ENCODE assay signal across 8 cellular contexts in the genomic region with DNA sequence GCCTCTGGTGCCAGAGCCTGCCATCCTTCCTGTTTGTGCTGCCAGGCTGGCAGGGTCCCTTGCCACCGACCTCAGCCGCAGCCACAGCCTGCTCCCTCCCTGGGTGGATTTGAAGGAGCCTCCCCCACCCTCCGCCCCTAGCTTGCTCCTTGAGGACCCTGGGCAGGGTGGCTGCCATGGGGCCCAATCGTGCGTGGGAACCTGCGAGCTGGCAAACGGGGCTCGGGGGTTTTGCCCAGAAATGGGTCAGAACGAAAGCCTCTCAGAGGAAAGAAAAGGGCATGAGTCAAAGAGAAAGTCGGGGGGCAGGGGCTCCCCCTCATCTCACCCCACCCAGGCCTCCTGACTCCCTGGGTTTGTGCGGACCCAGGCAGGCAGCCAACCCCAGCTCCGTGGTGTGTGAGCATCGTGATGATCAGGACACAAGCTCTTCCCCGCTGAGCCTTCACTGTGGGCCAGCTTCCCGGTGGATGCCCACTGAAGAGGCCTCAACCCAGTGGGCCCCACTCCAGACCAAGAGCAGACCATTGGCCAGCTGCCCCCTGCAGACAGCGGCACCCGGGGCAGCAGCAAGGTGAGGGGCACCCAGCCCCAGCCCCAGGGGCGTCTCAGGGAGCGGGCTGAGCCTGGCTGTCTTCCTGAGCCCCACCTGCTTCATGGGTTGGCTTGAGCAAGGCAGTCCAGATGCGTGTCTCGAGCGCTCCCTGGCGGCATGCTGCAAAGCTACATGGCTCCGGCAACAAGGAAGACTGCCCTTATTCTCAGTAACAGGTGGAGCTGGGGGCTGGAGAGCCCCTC. TPM values are rescaled to one million over a fixed set of nuclear protein-coding genes. Genes with fewer than 3 reads are reported as not detected.
DNase-seq lines count a peak whose midpoint lies in the region; ATAC-seq, FAIRE-seq and TF ChIP-seq lines count a peak whose summit lies in the region.

No MANE protein-coding gene starts in this region.

- peak; percentile 96 for TF ChIP-seq CTCF in A673 (conservative IDR thresholded peaks at IDR 0.05; ENCODE audit: low read depth, low read length)

- H3K27ac Mint-ChIP-seq in activated T-cell treated with anti-CD3 and anti-CD28 coated beads, Interleukin-2, amount 50 U/mL, for 24 hours = peak overlapping the region; percentile 89
- peak overlapping the region; percentile 19 to 88 (median 74) for H3K27ac Mint-ChIP-seq in naive thymus-derived CD8-positive, alpha-beta T cell

- ATAC-seq in GM18867 (IDR thresholded peaks at IDR 0.05; ENCODE audit: unreplicated experiment) (peak; percentile 52), esophagus mucosa (peak; percentile 78)
- ATAC-seq in naive thymus-derived CD8-positive, alpha-beta T cell = peak; percentile 84 to 89

- peaks cover 10% of the 10 kb centered on the region for H3K36me3 ChIP-seq in A673 (ENCODE audit: insufficient read depth, low read length, poor library complexity, severe bottlenecking)

- H3K27ac ChIP-seq in A673 (ENCODE audit: low read depth, low read length, poor library complexity, severe bottlenecking) = no peak overlapping the region

- POLR2A ChIA-PET in A673 (lab: Charles Lee; ENCODE audit: low non-redundant PET) = interaction anchor here (0.6 kb wide), 2 partner anchors 10 to 13 kb away, joined by 3 to 4 read pairs; no protein-coding TSS in a partner anchor
- POLR2A ChIA-PET in naive thymus-derived CD8-positive, alpha-beta T cell (lab: Charles Lee) = interaction anchor here (0.7 to 3.2 kb wide), 22 partner anchors 10 to 307 kb away, joined by 3 to 17 read pairs (median 4); a partner anchor contains a TSS

- CTCF ChIA-PET in A673 (lab: Charles Lee) = interaction anchor here (0.6 to 1.9 kb wide), 20 partner anchors 10 to 373 kb away, joined by 3 to 17 read pairs (median 3); a partner anchor contains a TSS

- peak overlapping the region; percentile 65 for H3K4me3 Mint-ChIP-seq in activated T-cell treated with anti-CD3 and anti-CD28 coated beads, Interleukin-2, amount 50 U/mL, for 24 hours
- peak overlapping the region; percentile 65 to 89 (median 78) for H3K4me3 Mint-ChIP-seq in naive thymus-derived CD8-positive, alpha-beta T cell

- no peaks in the 10 kb centered on the region for H3K27me3 ChIP-seq in A673 (replicated peaks; ENCODE audit: insufficient read depth, low read depth, low read length, poor library complexity)

- H3K4me1 Mint-ChIP-seq in activated T-cell treated with anti-CD3 and anti-CD28 coated beads, Interleukin-2, amount 50 U/mL, for 24 hours (ENCODE audit: low read depth) = peaks cover 39% of the 10 kb centered on the region
- H3K4me1 Mint-ChIP-seq in naive thymus-derived CD8-positive, alpha-beta T cell = peaks cover 19 to 52% (median 44%) of the 10 kb centered on the region in 4 donors

- peak; percentile 89 for DNase-seq in A673 (ENCODE audit: low spot score)
- DNase-seq in KG1 (lab: John Stamatoyannopoulos, UW) = peak; percentile 88
- DNase-seq in RCC 7860 (ENCODE audit: low spot score) = peak; percentile 74
- DNase-seq in activated T-cell treated with anti-CD3 and anti-CD28 coated beads, Interleukin-2, amount 50 U/mL, for 24 hours = peak; percentile 90
- DNase-seq in naive thymus-derived CD8-positive, alpha-beta T cell = peak; percentile 77 to 93 (median 86)
- peak; percentile 76 to 80 for DNase-seq in stimulated activated CD8-positive, alpha-beta memory T cell treated with anti-CD3 and anti-CD28 coated beads, Interleukin-7, amount 100 ng/mL, for 4 hours (ENCODE audit: low read depth in 2 of 2)

- no peaks in the 10 kb centered on the region for H3K9me3 ChIP-seq in A673 (ENCODE audit: low read depth, low read length, poor library complexity, severe bottlenecking)

- H3K4me3 ChIP-seq in A673 (ENCODE audit: low read depth, low read length, poor library complexity, severe bottlenecking) = peak overlapping the region; percentile 22

- H3K27me3 Mint-ChIP-seq in activated T-cell treated with anti-CD3 and anti-CD28 coated beads, Interleukin-2, amount 50 U/mL, for 24 hours = no peaks in the 10 kb centered on the region
- H3K27me3 Mint-ChIP-seq in naive thymus-derived CD8-positive, alpha-beta T cell = peaks cover 0 to 2% (median 0%) of the 10 kb centered on the region in 5 donors

- no peak for FAIRE-seq in RCC 7860 (lab: Jason Lieb, UNC)

- H3K36me3 Mint-ChIP-seq in activated T-cell treated with anti-CD3 and anti-CD28 coated beads, Interleukin-2, amount 50 U/mL, for 24 hours (ENCODE audit: low read depth) = peaks cover 2% of the 10 kb centered on the region
- no peaks in the 10 kb centered on the region for H3K36me3 Mint-ChIP-seq in naive thymus-derived CD8-positive, alpha-beta T cell

- intact Hi-C loops in A673 (cut with micrococcal nuclease; ENCODE audit: unreplicated experiment) = loop anchor here (1.0 kb wide), 1 partner anchor 248 kb away; no protein-coding TSS in a partner anchor

- H3K9me3 Mint-ChIP-seq in activated T-cell treated with anti-CD3 and anti-CD28 coated beads, Interleukin-2, amount 50 U/mL, for 24 hours = no peaks in the 10 kb centered on the region
- H3K9me3 Mint-ChIP-seq in naive thymus-derived CD8-positive, alpha-beta T cell = no peaks in the 10 kb centered on the region

- H3K4me1 ChIP-seq in A673 (ENCODE audit: insufficient read depth, low read length, poor library complexity, severe bottlenecking) = peaks cover 9% of the 10 kb centered on the region

- no TSS peak for BruUV-seq in A673 (replicated peaks; lab: Mats Ljungman, UMichigan)

RNA-seq across cellular contexts. Expression of a gene that starts 3.0 kb away (rescaled TPM):
- total RNA-seq in A673 (2021) = not detected in 2 replicates
- total RNA-seq in esophagus mucosa = 0.12 TPM
- total RNA-seq in naive thymus-derived CD8-positive, alpha-beta T cell = under 1 TPM in 1 of 2 experiments, not detected in 1; 0.13 TPM
- polyA plus RNA-seq in naive thymus-derived CD8-positive, alpha-beta T cell = 1 to 10 TPM; 1.2 to 1.6 (median 1.6) TPM

RNA-seq across cellular contexts. Expression of a gene that starts 6.9 kb away (rescaled TPM):
- 27.8 and 38.9 TPM in 2 replicates for total RNA-seq in A673 (2021)
- total RNA-seq in esophagus mucosa = 2.0 TPM
- total RNA-seq in naive thymus-derived CD8-positive, alpha-beta T cell = 10 to 100 TPM; 37.0 to 41.5 TPM
- 1 to 10 TPM; 3.9 to 9.4 (median 4.7) TPM for polyA plus RNA-seq in naive thymus-derived CD8-positive, alpha-beta T cell

RNA-seq across cellular contexts. Expression of a gene that starts 11.1 kb away (rescaled TPM):
- total RNA-seq in A673 (2021) = 73.9 and 81.4 TPM in 2 replicates
- 26.6 TPM for total RNA-seq in esophagus mucosa
- total RNA-seq in naive thymus-derived CD8-positive, alpha-beta T cell = 1 to 10 TPM; 2.8 to 4.3 TPM
- polyA plus RNA-seq in naive thymus-derived CD8-positive, alpha-beta T cell = 1 to 10 TPM; 2.1 to 9.3 (median 4.2) TPM

RNA-seq across cellular contexts. Expression of a gene that starts 19.0 kb away (rescaled TPM):
- total RNA-seq in A673 (2021) = not detected in 2 replicates
- total RNA-seq in esophagus mucosa = 2.9 TPM
- total RNA-seq in naive thymus-derived CD8-positive, alpha-beta T cell = not detected
- polyA plus RNA-seq in naive thymus-derived CD8-positive, alpha-beta T cell = not detected

RNA-seq across cellular contexts. Expression of a gene that starts 35.4 kb away (rescaled TPM):
- 30.6 and 33.7 TPM in 2 replicates for total RNA-seq in A673 (2021)
- 13.8 TPM for total RNA-seq in esophagus mucosa
- total RNA-seq in naive thymus-derived CD8-positive, alpha-beta T cell = under 1 TPM; 0.27 to 0.44 TPM
- under 1 TPM in 2 of 3 donors, not detected in 1; 0.23 to 0.27 TPM for polyA plus RNA-seq in naive thymus-derived CD8-positive, alpha-beta T cell
